In the genomic region with DNA sequence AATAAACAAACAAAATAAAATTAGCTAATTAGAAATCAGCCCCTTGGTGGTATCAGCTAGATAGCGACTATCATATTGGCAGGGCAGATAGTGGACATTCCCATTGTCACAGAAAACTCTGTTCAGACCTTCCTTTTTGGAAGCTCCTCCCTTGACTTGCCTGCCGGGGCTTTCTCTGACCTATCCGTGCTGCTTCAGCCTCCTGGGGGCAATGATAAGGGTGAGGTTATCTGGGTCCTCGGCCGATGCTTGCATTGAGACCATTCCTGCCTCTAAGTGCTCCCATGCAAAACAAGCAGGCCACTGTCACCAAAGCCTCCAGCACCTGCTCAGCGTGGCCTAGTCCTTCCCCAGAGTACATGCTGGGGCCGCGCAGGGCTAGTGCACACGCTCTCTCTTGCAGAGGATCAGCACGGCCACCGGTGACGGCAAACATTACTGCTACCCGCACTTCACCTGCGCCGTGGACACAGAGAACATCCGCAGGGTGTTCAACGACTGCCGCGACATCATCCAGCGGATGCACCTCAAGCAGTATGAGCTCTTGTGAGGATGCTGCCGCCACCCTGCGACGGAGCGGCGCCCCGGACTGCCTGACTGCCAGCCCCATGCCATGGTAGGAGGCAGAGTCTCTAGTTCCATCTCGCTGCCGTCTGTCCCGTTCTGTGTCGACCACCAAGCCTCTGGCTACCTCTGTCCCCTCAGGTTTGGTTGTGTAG, we compare ENCODE assay signal across 27 cellular contexts. TPM values are rescaled to one million over a fixed set of nuclear protein-coding genes. Genes with fewer than 3 reads are reported as not detected.
DNase-seq lines count a peak whose midpoint lies in the region; ATAC-seq, FAIRE-seq and TF ChIP-seq lines count a peak whose summit lies in the region.
"Had no signal": no experiment of that assay in that cellular context is flagged by ENCODE, and none has a peak within 500 bp of the region (broad histone marks: within the 10 kb centered on the region; RNA-seq: fewer than 3 reads in every experiment).

No MANE protein-coding gene starts in this region.

- H3K18ac ChIP-seq in IMR-90 (ENCODE audit: low read depth, low read length): no peak overlapping the region
- no peak overlapping the region for H3K18ac ChIP-seq in H1 (ENCODE audit: extremely low read depth, low read length)

- intact Hi-C loops in IMR-90 (cut with micrococcal nuclease): no loop called here

- H4K5ac ChIP-seq in IMR-90 (ENCODE audit: low read depth, low read length): no peak overlapping the region
- H4K5ac ChIP-seq in H1 (ENCODE audit: insufficient read length, low read depth, low read length): no peak overlapping the region

- 95% methylated on average over 9 of the region's 30 CpGs; no CpG with 5 or more reads in 1 of the 2 experiments for WGBS in IMR-90 (ENCODE audit: extremely low coverage in 2 of 2, insufficient read length in 1 of 2), 2 experiments
- WGBS in H1 (ENCODE audit: extremely low coverage in 1 of 2, insufficient coverage in 1 of 2, insufficient read length in 1 of 2, insufficient replicate concordance in 2 of 2, low coverage in 1 of 2, low lambda C conversion rate in 2 of 2, missing lambda C conversion rate in 1 of 2), 2 experiments: 91% methylated on average over 30 of the region's 30 CpGs; no CpG with 5 or more reads in 1 of the 2 experiments

- H3K4me2 ChIP-seq in IMR-90 (ENCODE audit: low read depth, low read length) (no peak overlapping the region), H1 (ENCODE audit: insufficient read depth in 1 of 2, low read depth in 2 of 2, low read length in 2 of 2) (no peak overlapping the region)
- H3K4me2 ChIP-seq: neural progenitor cell had no signal

- H3K9me3 ChIP-seq in IMR-90 (ENCODE audit: control insufficient read depth, insufficient read depth, low read length) (no peaks in the 10 kb centered on the region), H1 (ENCODE audit: insufficient read depth in 2 of 2, low read depth in 1 of 2, low read length in 1 of 2) (0 out of 4 replicates have a peak, but pooled peaks cover 0 to under 1% of the 10 kb centered on the region in 2 experiments), neutrophil (no peaks in the 10 kb centered on the region)
- H3K9me3 ChIP-seq: body of pancreas, suprapubic skin had no signal

- H3K36me3 ChIP-seq in IMR-90 (ENCODE audit: control insufficient read depth, insufficient read depth, low read length) (peaks cover 13% of the 10 kb centered on the region), H1 (ENCODE audit: control insufficient read depth in 2 of 4, insufficient read depth in 4 of 4, low read length in 3 of 4) (peaks cover 0 to 11% (median 0%) of the 10 kb centered on the region in 4 experiments; a peak in 4 of 8 replicates), neutrophil (peaks cover 58% of the 10 kb centered on the region)
- H3K36me3 ChIP-seq: neural progenitor cell had no signal

- no TSS peak for BruUV-seq in IMR-90 (replicated peaks; lab: Mats Ljungman, UMichigan)

- no peak overlapping the region for H2BK5ac ChIP-seq in IMR-90 (ENCODE audit: low read depth, low read length, poor library complexity, severe bottlenecking)
- no peak overlapping the region for H2BK5ac ChIP-seq in H1 (ENCODE audit: low read depth, low read length)

- no peak for TF ChIP-seq CTCF in IMR-90 (conservative IDR thresholded peaks at IDR 0.05; ENCODE audit: low read depth, low read length)
- TF ChIP-seq CTCF in H1 (IDR thresholded peaks at IDR 0.05; ENCODE audit: control extremely low read depth in 1 of 3, insufficient read depth in 1 of 3, low read depth in 1 of 3, low read length in 3 of 3): no peak
- TF ChIP-seq CTCF in neutrophil (IDR thresholded peaks at IDR 0.05): no peak

- no peaks in the 10 kb centered on the region for H3K23me2 ChIP-seq in H1 (ENCODE audit: low read depth, low read length)

- H3K27me3 ChIP-seq in IMR-90 (ENCODE audit: control insufficient read depth, insufficient read depth, low read length) (no peaks in the 10 kb centered on the region), H1 (replicated peaks in 1 of 4; ENCODE audit: control insufficient read depth in 3 of 4, extremely low read depth in 1 of 4, insufficient read depth in 3 of 4, low read length in 3 of 4) (no peaks in the 10 kb centered on the region), neutrophil (no peaks in the 10 kb centered on the region)
- H3K27me3 ChIP-seq: body of pancreas, neural progenitor cell, suprapubic skin had no signal

- ATAC-seq in IMR-90 (ENCODE audit: low read depth): no peak
- ATAC-seq: activated T-cell treated with anti-CD3 and anti-CD28 coated beads, Interleukin-2, amount 50 U/mL, for 4 hours; body of pancreas; sciatic nerve; T-helper 17 cell had no signal

- H4K20me1 ChIP-seq in IMR-90 (ENCODE audit: insufficient read depth, low read length) (no peaks in the 10 kb centered on the region), H1 (replicated peaks in 1 of 2; ENCODE audit: control insufficient read depth in 1 of 2, insufficient read depth in 2 of 2, low read length in 2 of 2) (peaks cover 0 to 3% of the 10 kb centered on the region in 2 experiments)

- H2AFZ ChIP-seq in IMR-90 (replicated peaks; ENCODE audit: low read length, poor library complexity) (peak overlapping the region; percentile 64), H1 (ENCODE audit: low read length) (no peak overlapping the region)
- H2AFZ ChIP-seq: neural progenitor cell had no signal

- H2BK15ac ChIP-seq in IMR-90 (ENCODE audit: low read depth, low read length) (no peak overlapping the region), H1 (ENCODE audit: low read length) (no peak overlapping the region)

- CTCF ChIA-PET in IMR-90 (lab: Yijun Ruan, JAX): no interaction called here
- CTCF ChIA-PET in H1 (lab: Charles Lee; ENCODE audit: partially characterized antibody): interaction anchor here (0.7 to 2.1 kb wide), 6 partner anchors 9 to 225 kb away, joined by 3 to 7 read pairs (median 4); no protein-coding TSS in a partner anchor

- H3K4ac ChIP-seq in IMR-90 (ENCODE audit: low read depth, low read length): no peak overlapping the region
- H3K4ac ChIP-seq in H1 (replicated peaks; ENCODE audit: insufficient read length, low read depth, low read length): peak overlapping the region; percentile 38

- H3K79me1 ChIP-seq in IMR-90 (ENCODE audit: low read depth in 1 of 2, low read length in 2 of 2) (no peaks in the 10 kb centered on the region), H1 (ENCODE audit: low read depth, low read length) (no peaks in the 10 kb centered on the region; the same call in 1 of the 2 replicates)

- H2AK9ac ChIP-seq in IMR-90 (replicated peaks; ENCODE audit: low read depth, low read length, poor library complexity): no peak overlapping the region

- dilution Hi-C loops in IMR-90 (cut with HindIII; ENCODE audit: low sequenced_read_pairs, unreplicated experiment): no loop called here

- H3K4me3 ChIP-seq in IMR-90 (ENCODE audit: insufficient read depth, low read depth, low read length) (no peak overlapping the region), H1 (ENCODE audit: extremely low read depth in 1 of 4, insufficient read depth in 2 of 4, low read depth in 3 of 4, low read length in 4 of 4) (no peak overlapping the region), neutrophil (ENCODE audit: low read depth in 1 of 2, low read length in 1 of 2) (no peak overlapping the region)
- H3K4me3 ChIP-seq: body of pancreas, neural progenitor cell, suprapubic skin had no signal

- no peaks in the 10 kb centered on the region for H3K4me1 ChIP-seq in IMR-90 (ENCODE audit: control insufficient read depth, insufficient read depth, low read length)
- H3K4me1 ChIP-seq in H1 (replicated peaks in 1 of 4; ENCODE audit: control insufficient read depth in 3 of 4, insufficient read depth in 4 of 4, low read length in 3 of 4): no peaks in the 10 kb centered on the region; a peak in 1 of 7 replicates
- H3K4me1 ChIP-seq in neutrophil (ENCODE audit: control insufficient read depth in 1 of 2, insufficient read depth in 1 of 2, low read depth in 1 of 2, low read length in 1 of 2): peaks cover 39 to 45% of the 10 kb centered on the region in 2 experiments
- H3K4me1 ChIP-seq: body of pancreas, neural progenitor cell, suprapubic skin had no signal

- H3K23ac ChIP-seq in IMR-90 (ENCODE audit: low read depth, low read length) (no peak overlapping the region), H1 (ENCODE audit: insufficient read length) (no peak overlapping the region)

- H2BK20ac ChIP-seq in IMR-90 (ENCODE audit: low read depth, low read length) (no peak overlapping the region), H1 (ENCODE audit: low read length) (no peak overlapping the region)

- TF ChIP-seq RAD21 in IMR-90 (IDR thresholded peaks at IDR 0.05; ENCODE audit: low read length): no peak
- TF ChIP-seq RAD21 in H1 (IDR thresholded peaks at IDR 0.05 in 1 of 2, conservative IDR thresholded peaks at IDR 0.05 in 1 of 2; ENCODE audit: low read depth in 2 of 2, low read length in 2 of 2): no peak

- H3K56ac ChIP-seq in IMR-90 (ENCODE audit: extremely low read depth, insufficient read depth, low read length): no peak overlapping the region
- no peak overlapping the region for H3K56ac ChIP-seq in H1 (replicated peaks; ENCODE audit: insufficient read length, low read depth, low read length)

- no peak overlapping the region for H3K27ac ChIP-seq in IMR-90 (ENCODE audit: insufficient read depth, low read length)
- no peak overlapping the region for H3K27ac ChIP-seq in H1 (ENCODE audit: low read depth, low read length)
- peak overlapping the region; percentile 87 for H3K27ac ChIP-seq in neutrophil
- H3K27ac ChIP-seq: body of pancreas, neural progenitor cell, RWPE1, suprapubic skin, VCaP had no signal

- in situ Hi-C loops in IMR-90 (cut with MboI; ENCODE audit: low sequenced_read_pairs): no loop called here

- no peak overlapping the region for H2BK12ac ChIP-seq in H1 (ENCODE audit: low read depth, low read length)

- peaks cover 7% of the 10 kb centered on the region; the same call in 1 of the 2 replicates for H3K9me1 ChIP-seq in IMR-90 (ENCODE audit: insufficient read depth, low read length)

- H2BK120ac ChIP-seq in IMR-90 (ENCODE audit: low read depth, low read length) (no peak overlapping the region), H1 (replicated peaks; ENCODE audit: low read depth, low read length) (no peak overlapping the region)

- H3K14ac ChIP-seq in IMR-90 (replicated peaks; ENCODE audit: low read depth, low read length): no peak overlapping the region
- H3K14ac ChIP-seq in H1 (ENCODE audit: insufficient read length): no peak overlapping the region

- peak; percentile 32 for DNase-seq in CMK (ENCODE audit: low read depth)
- no peak for DNase-seq in IMR-90
- no peak for DNase-seq in H1 (ENCODE audit: low read depth in 1 of 2, low spot score in 2 of 2)
- DNase-seq in NCI-H2227 treated with DMSO at 0.1 percent for 48 hours (lab: John Stamatoyannopoulos, UW): no peak
- DNase-seq in activated T-cell treated with anti-CD3 and anti-CD28 coated beads, Interleukin-2, amount 50 U/mL, for 48 hours: no peak
- no peak for DNase-seq in NCI-H1092 (lab: John Stamatoyannopoulos, UW)
- no peak for DNase-seq in mucosa of gallbladder (ENCODE audit: low spot score)
- DNase-seq: activated CD4-positive, alpha-beta T cell treated with anti-CD3 and anti-CD28 coated beads, Interleukin-2, amount 10 ng/mL, durations not matched to agents 7 days and 5 days; activated T-cell treated with anti-CD3 and anti-CD28 coated beads, Interleukin-2, amount 50 U/mL, for 4 hours; body of pancreas; DND-41; kidney; NCI-H1105; NCI-H187 treated with DMSO at 0.1 percent for 48 hours; NCI-H774; posterior cingulate gyrus; stimulated activated CD4-positive, alpha-beta T cell treated with anti-CD3 and anti-CD28 coated beads, Interleukin-4, amount 100 ng/mL, for 24 hours; stimulated activated naive CD4-positive, alpha-beta T cell; T-helper 17 cell had no signal

- TF ChIP-seq POLR2A in IMR-90 (IDR thresholded peaks at IDR 0.05; ENCODE audit: low read depth, low read length): no peak
- no peak for TF ChIP-seq POLR2A in H1 (IDR thresholded peaks at IDR 0.05; ENCODE audit: control extremely low read depth in 1 of 2, low read depth in 2 of 2, low read length in 2 of 2)

- TF ChIP-seq EP300 in H1 (IDR thresholded peaks at IDR 0.05; ENCODE audit: borderline replicate concordance in 1 of 2, low read depth in 2 of 2, low read length in 2 of 2): no peak

- H2AK5ac ChIP-seq in IMR-90 (ENCODE audit: low read depth, low read length) (no peak overlapping the region), H1 (ENCODE audit: low read depth, low read length) (no peak overlapping the region)

- POLR2A ChIA-PET in IMR-90 (lab: Charles Lee; ENCODE audit: unreplicated experiment) (no interaction called here), H1 (lab: Charles Lee; ENCODE audit: partially characterized antibody) (interaction anchor here (0.6 to 1.2 kb wide), 2 partner anchors 11 to 22 kb away, joined by 3 to 4 read pairs; no protein-coding TSS in a partner anchor)

- H4K8ac ChIP-seq in IMR-90 (ENCODE audit: low read depth in 2 of 2, low read length in 2 of 2) (no peak overlapping the region), H1 (ENCODE audit: extremely low read depth, insufficient read depth, low read length) (no peak overlapping the region)

- FAIRE-seq in H1 (lab: Jason Lieb, UNC): no peak
- FAIRE-seq: endothelial cell of umbilical vein, GM18507, kidney had no signal

- H3K79me2 ChIP-seq in H1 (ENCODE audit: control insufficient read depth in 1 of 2, insufficient read depth in 2 of 2, low read length in 2 of 2): no peaks in the 10 kb centered on the region

- no peak overlapping the region for H4K91ac ChIP-seq in IMR-90 (ENCODE audit: insufficient read depth, low read depth, low read length)
- H4K91ac ChIP-seq in H1 (replicated peaks; ENCODE audit: insufficient read length, low read length): no peak overlapping the region

- no peak overlapping the region for H3K9ac ChIP-seq in IMR-90 (ENCODE audit: low read depth, low read length)
- no peak overlapping the region; a peak in 1 of 7 replicates for H3K9ac ChIP-seq in H1 (replicated peaks in 1 of 4; ENCODE audit: extremely low read depth in 1 of 4, low read depth in 3 of 4, low read length in 3 of 4)
- H3K9ac ChIP-seq: neural progenitor cell had no signal

RNA-seq across cellular contexts. Expression of gene MPPE1, which starts 27.4 kb away (rescaled TPM):
- total RNA-seq in IMR-90 (2012; rRNA removed) (13.8 and 22.5 TPM in 2 replicates), mucosa of gallbladder (56.7 TPM)
- polyA plus RNA-seq in IMR-90 (2012; rRNA removed) (18.9 and 19.9 TPM in 2 replicates), H1 (2011; rRNA removed) (13.1 and 13.7 TPM in 2 replicates)
- polyA plus RNA-seq in IMR-90 (2012; cell fraction: cytosol; rRNA removed): 9.7 and 11.8 TPM in 2 replicates
- 35.3 and 50.2 TPM in 2 replicates for polyA plus RNA-seq in IMR-90 (2012; cell fraction: nucleus; rRNA removed; ENCODE audit: low replicate concordance)
- 20.9 and 22.1 TPM in 2 replicates for total RNA-seq in H1 (2021; fragmentation: NEBNext Ultra II Directional; extraction: Animal tissue kit (Norgen Biotek cat#: 25700))
- polyA plus RNA-seq in H1 (2011; cell fraction: cytosol; rRNA removed): 16.8 TPM
- polyA plus RNA-seq in H1 (2011; cell fraction: nucleus; rRNA removed): 38.3 TPM
- 18.6 to 29.5 TPM (median 24.5 TPM) in 4 replicates for polyA plus RNA-seq in H1 (2012, experiment 1 of 2)
- 7.4 TPM for polyA plus RNA-seq in H1 (2012, experiment 2 of 2)
- polyA plus RNA-seq in H1 (2013, experiment 1 of 2): 17.2 TPM
- polyA plus RNA-seq in H1 (2013, experiment 2 of 2): 16.3 TPM
- polyA minus RNA-seq in H1 (2011; rRNA and poly(A)+ RNA removed): 10.2 and 15.1 TPM in 2 replicates
- 11.2 TPM for polyA minus RNA-seq in H1 (2011; cell fraction: cytosol; rRNA and poly(A)+ RNA removed)
- polyA minus RNA-seq in H1 (2011; cell fraction: nucleus; rRNA and poly(A)+ RNA removed): 28.3 TPM

RNA-seq across cellular contexts. Expression of gene CHMP1B, which starts 29.5 kb away (rescaled TPM):
- total RNA-seq in IMR-90 (2012; rRNA removed): 39.4 and 69.7 TPM in 2 replicates
- polyA plus RNA-seq in IMR-90 (2012; rRNA removed): 21.1 and 26.9 TPM in 2 replicates
- 41.2 and 44.8 TPM in 2 replicates for polyA plus RNA-seq in IMR-90 (2012; cell fraction: cytosol; rRNA removed)
- polyA plus RNA-seq in IMR-90 (2012; cell fraction: nucleus; rRNA removed; ENCODE audit: low replicate concordance): 30.2 and 81.9 TPM in 2 replicates
- total RNA-seq in H1 (2021; fragmentation: NEBNext Ultra II Directional; extraction: Animal tissue kit (Norgen Biotek cat#: 25700)): 42.8 and 43.2 TPM in 2 replicates
- 30.5 and 32.3 TPM in 2 replicates for polyA plus RNA-seq in H1 (2011; rRNA removed)
- 47.4 TPM for polyA plus RNA-seq in H1 (2011; cell fraction: cytosol; rRNA removed)
- 20.3 TPM for polyA plus RNA-seq in H1 (2011; cell fraction: nucleus; rRNA removed)
- 31.2 to 43.4 TPM (median 35.0 TPM) in 4 replicates for polyA plus RNA-seq in H1 (2012, experiment 1 of 2)
- polyA plus RNA-seq in H1 (2012, experiment 2 of 2): 9.4 TPM
- polyA plus RNA-seq in H1 (2013, experiment 1 of 2): 30.5 TPM
- 30.2 TPM for polyA plus RNA-seq in H1 (2013, experiment 2 of 2)
- polyA minus RNA-seq in H1 (2011; rRNA and poly(A)+ RNA removed): 20.1 and 22.6 TPM in 2 replicates
- polyA minus RNA-seq in H1 (2011; cell fraction: cytosol; rRNA and poly(A)+ RNA removed): 14.7 TPM
- 16.3 TPM for polyA minus RNA-seq in H1 (2011; cell fraction: nucleus; rRNA and poly(A)+ RNA removed)
- total RNA-seq in mucosa of gallbladder: 50.4 TPM
